ENCODE assay signal across 9 cellular contexts in the genomic region with DNA sequence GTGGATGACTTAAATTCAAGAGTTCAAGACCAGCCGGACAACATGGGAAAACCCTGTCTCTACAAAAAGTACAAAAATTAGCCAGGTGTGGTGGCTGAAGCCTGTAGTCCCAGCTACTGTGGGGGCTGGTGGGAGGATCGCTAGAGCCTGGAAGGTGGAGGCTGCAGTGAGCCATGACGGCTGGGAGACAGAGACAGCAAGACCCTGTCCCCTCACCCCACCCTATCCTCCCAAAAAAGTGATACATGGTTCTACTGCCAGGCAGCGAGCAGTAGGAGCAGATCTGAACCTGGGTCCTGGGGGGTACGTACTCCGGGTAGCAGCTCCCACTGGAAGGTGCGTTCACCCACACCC. TPM values are rescaled to one million over a fixed set of nuclear protein-coding genes. Genes with fewer than 3 reads are reported as not detected.
DNase-seq lines count a peak whose midpoint lies in the region; ATAC-seq and TF ChIP-seq lines count a peak whose summit lies in the region.
"Had no signal": no experiment of that assay in that cellular context is flagged by ENCODE, and none has a peak within 500 bp of the region (broad histone marks: within the 10 kb centered on the region; RNA-seq: fewer than 3 reads in every experiment).

No MANE protein-coding gene starts in this region.

- peak overlapping the region; percentile 84 to 89 (median 87) for H3K4me3 Mint-ChIP-seq in T-cell

- no peaks in the 10 kb centered on the region for H3K9me3 ChIP-seq in GM23248 (ENCODE audit: low read depth)
- no peaks in the 10 kb centered on the region for H3K9me3 ChIP-seq in skeletal muscle satellite cell (replicated peaks; ENCODE audit: low read length)

- H3K4me2 ChIP-seq in GM23248 (ENCODE audit: unreplicated experiment) (peak overlapping the region; percentile 87), skeletal muscle satellite cell (ENCODE audit: low read length) (peak overlapping the region; percentile 97)

- peaks cover 52% of the 10 kb centered on the region for H3F3A ChIP-seq in GM23248 (ENCODE audit: insufficient read depth)

- WGBS in GM23248 (ENCODE audit: low coverage in 1 of 2, low lambda C conversion rate in 2 of 2, missing lambda C conversion rate in 2 of 2), 2 experiments = 81 to 85% methylated on average over 7 of the region's 7 CpGs

- peaks cover 54 to 59% (median 58%) of the 10 kb centered on the region in 3 donors for H3K4me1 Mint-ChIP-seq in T-cell

- H3K9ac ChIP-seq in GM23248 = peak overlapping the region; percentile 94
- H3K9ac ChIP-seq in skeletal muscle satellite cell (ENCODE audit: low read depth, low read length) = peak overlapping the region; percentile 98

- peak overlapping the region; percentile 76 for H3K4me3 ChIP-seq in GM23248
- H3K4me3 ChIP-seq in fibroblast of the aortic adventitia (ENCODE audit: low read depth, low read length) = peak overlapping the region; percentile 68
- H3K4me3 ChIP-seq in skeletal muscle satellite cell (ENCODE audit: low read length) = peak overlapping the region; percentile 82
- no peak overlapping the region for H3K4me3 ChIP-seq in foreskin fibroblast (ENCODE audit: low read depth in 1 of 2, low read length in 2 of 2)

- CTCF ChIA-PET in T-cell (lab: Charles Lee) = interaction anchor here in 1 of 2 donors (1.1 kb wide), 1 partner anchor 130 kb away, joined by 7 read pairs; no protein-coding TSS in a partner anchor

- ATAC-seq in T-cell (replicated peaks in 1 of 4) (no peak), HG02678 (IDR thresholded peaks at IDR 0.05; ENCODE audit: unreplicated experiment) (no peak), GM18909 (IDR thresholded peaks at IDR 0.05; ENCODE audit: poor library complexity, unreplicated experiment) (no peak)

- POLR2A ChIA-PET in T-cell (lab: Charles Lee) = interaction anchor here (0.7 to 1.0 kb wide), 2 partner anchors 74 to 75 kb away, joined by 3 to 4 read pairs; a partner anchor contains a TSS

- DNase-seq in GM23248 (no peak), T-cell (no peak), fibroblast of the aortic adventitia (ENCODE audit: low read depth) (no peak), foreskin fibroblast (no peak), dedifferentiated amniotic fluid mesenchymal stem cell (ENCODE audit: extremely low spot score) (no peak)
- DNase-seq: NCI-H446 had no signal

- peaks cover 83% of the 10 kb centered on the region for H3K79me2 ChIP-seq in GM23248 (ENCODE audit: insufficient read depth)

- H3K9me2 ChIP-seq in GM23248 (ENCODE audit: insufficient read depth) = no peaks in the 10 kb centered on the region

- no peak overlapping the region for H2AFZ ChIP-seq in GM23248

- H3K27ac Mint-ChIP-seq in T-cell = peak overlapping the region; percentile 85 to 90

- H4K20me1 ChIP-seq in GM23248 (ENCODE audit: insufficient read depth) = peaks cover 15% of the 10 kb centered on the region

- H3K36me3 Mint-ChIP-seq in T-cell = peaks cover 29% of the 10 kb centered on the region

- TF ChIP-seq CTCF in fibroblast of the aortic adventitia (IDR thresholded peaks at IDR 0.05; ENCODE audit: insufficient read depth, low read length) = no peak
- TF ChIP-seq CTCF in foreskin fibroblast (IDR thresholded peaks at IDR 0.05; ENCODE audit: low read depth, low read length) = no peak

- H3K27ac ChIP-seq in GM23248 = peak overlapping the region; percentile 79

- H3K36me3 ChIP-seq in GM23248 (ENCODE audit: low read depth) (peaks cover 44% of the 10 kb centered on the region), skeletal muscle satellite cell (ENCODE audit: insufficient read depth, low read length) (peaks cover 54% of the 10 kb centered on the region)

- H3K27me3 ChIP-seq in GM23248 (replicated peaks; ENCODE audit: insufficient read depth) (no peaks in the 10 kb centered on the region), skeletal muscle satellite cell (ENCODE audit: control insufficient read depth, insufficient read depth, low read length) (no peaks in the 10 kb centered on the region)

- H3K4me1 ChIP-seq in GM23248 (ENCODE audit: insufficient read depth) (peaks cover 24% of the 10 kb centered on the region), skeletal muscle satellite cell (ENCODE audit: control insufficient read depth, insufficient read depth, low read length) (peaks cover 24% of the 10 kb centered on the region)

- no peaks in the 10 kb centered on the region for H3K9me3 Mint-ChIP-seq in T-cell

- H3K27me3 Mint-ChIP-seq in T-cell = no peaks in the 10 kb centered on the region

- in situ Hi-C loops in GM23248 (cut with MboI) = no loop called here

RNA-seq across cellular contexts. Expression of a gene that starts 2.2 kb away (rescaled TPM):
- 268 and 308 TPM in 2 replicates for total RNA-seq in GM23248 (2014; rRNA removed; shearing (Covaris generic))
- polyA plus RNA-seq in GM23248 (2016; fragmentation: Nextera tagmentation; extraction: Ambion mirVana) = 488 and 493 TPM in 2 replicates
- total RNA-seq in T-cell (100 to 1,000 TPM; 136 to 233 (median 208) TPM), fibroblast of the aortic adventitia (ENCODE audit: low replicate concordance) (237 and 282 TPM in 2 replicates)
- total RNA-seq in skeletal muscle satellite cell (2012; rRNA removed) = 491 and 513 TPM in 2 replicates

RNA-seq across cellular contexts. Expression of a gene that starts 2.5 kb away (rescaled TPM):
- total RNA-seq in GM23248 (2014; rRNA removed; shearing (Covaris generic)) = 7.5 and 8.8 TPM in 2 replicates
- polyA plus RNA-seq in GM23248 (2016; fragmentation: Nextera tagmentation; extraction: Ambion mirVana) = 1.5 and 2.3 TPM in 2 replicates
- 10 to 100 TPM; 14.6 to 23.6 (median 19.4) TPM for total RNA-seq in T-cell
- total RNA-seq in fibroblast of the aortic adventitia (ENCODE audit: low replicate concordance) = 5.7 and 8.9 TPM in 2 replicates
- total RNA-seq in skeletal muscle satellite cell (2012; rRNA removed) = 9.2 and 12.9 TPM in 2 replicates

RNA-seq across cellular contexts. Expression of a gene that starts 18.7 kb away (rescaled TPM):
- total RNA-seq in GM23248 (2014; rRNA removed; shearing (Covaris generic)) = 28.0 and 30.0 TPM in 2 replicates
- polyA plus RNA-seq in GM23248 (2016; fragmentation: Nextera tagmentation; extraction: Ambion mirVana) = 1.0 and 1.3 TPM in 2 replicates
- 10 to 100 TPM; 40.5 to 55.5 (median 54.4) TPM for total RNA-seq in T-cell
- total RNA-seq in fibroblast of the aortic adventitia (ENCODE audit: low replicate concordance) = 27.7 and 31.0 TPM in 2 replicates
- total RNA-seq in skeletal muscle satellite cell (2012; rRNA removed) = 23.6 and 27.5 TPM in 2 replicates

RNA-seq across cellular contexts. Expression of a gene that starts 41.8 kb away (rescaled TPM):
- 20.2 and 30.5 TPM in 2 replicates for total RNA-seq in GM23248 (2014; rRNA removed; shearing (Covaris generic))
- polyA plus RNA-seq in GM23248 (2016; fragmentation: Nextera tagmentation; extraction: Ambion mirVana) = 17.3 and 17.5 TPM in 2 replicates
- total RNA-seq in T-cell (10 to 100 TPM; 21.1 to 51.9 (median 44.1) TPM), fibroblast of the aortic adventitia (ENCODE audit: low replicate concordance) (15.3 and 18.7 TPM in 2 replicates)
- 15.5 and 17.9 TPM in 2 replicates for total RNA-seq in skeletal muscle satellite cell (2012; rRNA removed)

Comparison
In these comparisons a context has a peak if more than half of its experiments do, and no peak if none do; other contexts are left out.
1. H3K4me3 ChIP-seq: peak in GM23248 (single experiment), fibroblast of the aortic adventitia (single experiment) and skeletal muscle satellite cell (single experiment); none in foreskin fibroblast (0 of 2).